Comparison of ENCODE assay signal across 9 cellular contexts in genomic region chr9:89440548-89440947, GRCh38. TPM values are rescaled to one million over a fixed set of nuclear protein-coding genes. Genes with fewer than 3 reads are reported as not detected.
A peak's percentile ranks its signal among the peaks of the same experiment; 100 is the strongest.
DNase-seq lines count a peak whose midpoint lies in the region; ATAC-seq and TF ChIP-seq lines count a peak whose summit lies in the region.
"Had no signal": no experiment of that assay in that cellular context is flagged by ENCODE, and none has a peak within 500 bp of the region (broad histone marks: within the 10 kb centered on the region; RNA-seq: fewer than 3 reads in every experiment).

No MANE protein-coding gene starts in this region.

- H3K4me3 ChIP-seq in right cardiac atrium (ENCODE audit: low read length) (no peak overlapping the region), tibial artery (no peak overlapping the region), mammary epithelial cell (replicated peaks in 1 of 3; ENCODE audit: insufficient read depth in 1 of 3, low read depth in 2 of 3, low read length in 3 of 3) (no peak overlapping the region), neuronal stem cell (ENCODE audit: low read length in 2 of 2) (no peak overlapping the region)

- H2AK5ac ChIP-seq in neuronal stem cell (ENCODE audit: low read depth, low read length) = no peak overlapping the region

- peaks cover 95% of the 10 kb centered on the region for H3K4me1 Mint-ChIP-seq in activated T-cell treated with anti-CD3 and anti-CD28 coated beads, Interleukin-2, amount 50 U/mL, for 4 hours (ENCODE audit: low read depth)
- H3K4me1 Mint-ChIP-seq in activated CD4-positive, alpha-beta memory T cell treated with anti-CD3 and anti-CD28 coated beads, Interleukin-2, amount 10 ng/mL, durations not matched to agents 7 days and 5 days = peaks cover 92% of the 10 kb centered on the region

- H3K27ac Mint-ChIP-seq in activated CD4-positive, alpha-beta memory T cell treated with anti-CD3 and anti-CD28 coated beads, Interleukin-2, amount 10 ng/mL, durations not matched to agents 7 days and 5 days = peak overlapping the region; percentile 69

- H2BK12ac ChIP-seq in neuronal stem cell (ENCODE audit: low read length) = no peak overlapping the region

- no peak overlapping the region for H3K4ac ChIP-seq in neuronal stem cell (ENCODE audit: low read length)

- no peak overlapping the region for H2BK120ac ChIP-seq in neuronal stem cell (ENCODE audit: low read depth, low read length)

- no peak overlapping the region for H2BK15ac ChIP-seq in neuronal stem cell (ENCODE audit: low read length)

- POLR2A ChIA-PET in activated CD4-positive, alpha-beta memory T cell treated with anti-CD3 and anti-CD28 coated beads, Interleukin-2, amount 10 ng/mL, durations not matched to agents 7 days and 5 days (lab: Charles Lee) = interaction anchor here (1.0 to 2.8 kb wide), 10 partner anchors 9 to 33 kb away, joined by 3 to 15 read pairs (median 6); no protein-coding TSS in a partner anchor

- H3K79me2 ChIP-seq in mammary epithelial cell (ENCODE audit: insufficient read depth, low read length) = no peaks in the 10 kb centered on the region

- peak; percentile 38 to 44 for ATAC-seq in activated T-cell treated with anti-CD3 and anti-CD28 coated beads, Interleukin-2, amount 50 U/mL, for 4 hours
- peak; percentile 60 to 66 for ATAC-seq in right cardiac atrium

- no peak overlapping the region for H2AFZ ChIP-seq in mammary epithelial cell (ENCODE audit: low read depth, low read length)
- H2AFZ ChIP-seq in neuronal stem cell (ENCODE audit: low read length) = no peak overlapping the region

- H3K9ac ChIP-seq in mammary epithelial cell (ENCODE audit: insufficient read depth, low read length) = no peak overlapping the region
- H3K9ac ChIP-seq in neuronal stem cell (ENCODE audit: low read depth, low read length, poor library complexity) = no peak overlapping the region

- peaks cover 21% of the 10 kb centered on the region for H3K36me3 Mint-ChIP-seq in activated T-cell treated with anti-CD3 and anti-CD28 coated beads, Interleukin-2, amount 50 U/mL, for 4 hours (ENCODE audit: insufficient read depth)
- H3K36me3 Mint-ChIP-seq in activated CD4-positive, alpha-beta memory T cell treated with anti-CD3 and anti-CD28 coated beads, Interleukin-2, amount 10 ng/mL, durations not matched to agents 7 days and 5 days (ENCODE audit: low read depth) = peaks cover 70% of the 10 kb centered on the region

- no peak overlapping the region for H2BK5ac ChIP-seq in neuronal stem cell (ENCODE audit: low read length)

- H3K9me3 Mint-ChIP-seq in activated T-cell treated with anti-CD3 and anti-CD28 coated beads, Interleukin-2, amount 50 U/mL, for 4 hours = no peaks in the 10 kb centered on the region
- no peaks in the 10 kb centered on the region for H3K9me3 Mint-ChIP-seq in activated CD4-positive, alpha-beta memory T cell treated with anti-CD3 and anti-CD28 coated beads, Interleukin-2, amount 10 ng/mL, durations not matched to agents 7 days and 5 days
- H3K9me3 Mint-ChIP-seq: nephron had no signal

- no peak overlapping the region for H3K14ac ChIP-seq in neuronal stem cell (ENCODE audit: low read length)

- no peaks in the 10 kb centered on the region for H3K27me3 Mint-ChIP-seq in activated T-cell treated with anti-CD3 and anti-CD28 coated beads, Interleukin-2, amount 50 U/mL, for 4 hours (ENCODE audit: low read depth)
- no peaks in the 10 kb centered on the region for H3K27me3 Mint-ChIP-seq in activated CD4-positive, alpha-beta memory T cell treated with anti-CD3 and anti-CD28 coated beads, Interleukin-2, amount 10 ng/mL, durations not matched to agents 7 days and 5 days

- no peak for DNase-seq in activated T-cell treated with anti-CD3 and anti-CD28 coated beads, Interleukin-2, amount 50 U/mL, for 4 hours
- DNase-seq in activated T-cell treated with anti-CD3 and anti-CD28 coated beads for 4 hours (no peak), right cardiac atrium (peak in 2 of 3 donors; percentile 62 to 84), tibial artery (peak; percentile 54 to 75), mammary epithelial cell (no peak), neuronal stem cell (ENCODE audit: low spot score) (no peak)
- no peak for DNase-seq in activated CD4-positive, alpha-beta memory T cell treated with anti-CD3 and anti-CD28 coated beads, Interleukin-2, amount 10 ng/mL, durations not matched to agents 7 days and 5 days
- DNase-seq in effector CD4-positive, alpha-beta T cell = no peak

- H3K27me3 ChIP-seq in right cardiac atrium (ENCODE audit: control insufficient read depth, insufficient read depth) (no peaks in the 10 kb centered on the region), tibial artery (no peaks in the 10 kb centered on the region), mammary epithelial cell (ENCODE audit: insufficient read depth, low read length) (no peaks in the 10 kb centered on the region), neuronal stem cell (ENCODE audit: control insufficient read depth in 3 of 3, insufficient read depth in 3 of 3, low read depth in 1 of 3, low read length in 3 of 3) (no peaks in the 10 kb centered on the region)

- no peaks in the 10 kb centered on the region for H3K36me3 ChIP-seq in tibial artery
- no peaks in the 10 kb centered on the region for H3K36me3 ChIP-seq in mammary epithelial cell (ENCODE audit: insufficient read depth, low read length)
- H3K36me3 ChIP-seq in neuronal stem cell (replicated peaks in 1 of 2; ENCODE audit: control insufficient read depth in 2 of 2, insufficient read depth in 2 of 2, low read length in 2 of 2) = peaks cover 0 to 2% of the 10 kb centered on the region in 2 donors

- H3K4me1 ChIP-seq in right cardiac atrium (ENCODE audit: control insufficient read depth, insufficient read depth, low read length) = peaks cover 4% of the 10 kb centered on the region
- H3K4me1 ChIP-seq in tibial artery = peaks cover 0 to 1% (median 0%) of the 10 kb centered on the region in 4 donors
- no peaks in the 10 kb centered on the region for H3K4me1 ChIP-seq in mammary epithelial cell (ENCODE audit: insufficient read depth, low read length)
- H3K4me1 ChIP-seq in neuronal stem cell (ENCODE audit: control insufficient read depth in 2 of 2, insufficient read depth in 1 of 2, low read depth in 1 of 2, low read length in 2 of 2) = peaks cover 2 to 21% of the 10 kb centered on the region in 2 donors

- intact Hi-C loops in right cardiac atrium (cut with DNase I) (no loop called here), tibial artery (cut with DNase I; ENCODE audit: low total_unique reads) (no loop called here), mammary epithelial cell (cut with micrococcal nuclease) (no loop called here)

- H3K9me3 ChIP-seq in right cardiac atrium (ENCODE audit: control insufficient read depth, low read length) (no peaks in the 10 kb centered on the region), tibial artery (no peaks in the 10 kb centered on the region), mammary epithelial cell (replicated peaks; ENCODE audit: insufficient read depth, low read length) (peaks cover 3% of the 10 kb centered on the region), neuronal stem cell (replicated peaks in 1 of 2; ENCODE audit: control insufficient read depth in 2 of 2, insufficient read depth in 1 of 2, low read depth in 1 of 2, low read length in 2 of 2) (no peaks in the 10 kb centered on the region)

- H3K27ac ChIP-seq in right cardiac atrium (ENCODE audit: low read length) (no peak overlapping the region), tibial artery (no peak overlapping the region), mammary epithelial cell (ENCODE audit: insufficient read depth, low read depth, low read length) (no peak overlapping the region), neuronal stem cell (replicated peaks; ENCODE audit: low read length) (no peak overlapping the region)

- H4K20me1 ChIP-seq in mammary epithelial cell (ENCODE audit: insufficient read depth, low read length) = no peaks in the 10 kb centered on the region

- H3K4me2 ChIP-seq in mammary epithelial cell (ENCODE audit: insufficient read depth, low read depth, low read length) (no peak overlapping the region), neuronal stem cell (ENCODE audit: insufficient read depth, low read length, poor library complexity, severe bottlenecking) (no peak overlapping the region)

- no peak overlapping the region for H4K8ac ChIP-seq in neuronal stem cell (ENCODE audit: low read depth, low read length)

- dilution Hi-C loops in mammary epithelial cell (cut with HindIII; ENCODE audit: low sequenced_read_pairs) = no loop called here

- in situ Hi-C loops in mammary epithelial cell (cut with MboI; ENCODE audit: low sequenced_read_pairs in 2 of 2) = no loop called here

- H3K79me1 ChIP-seq in neuronal stem cell (ENCODE audit: low read depth, low read length) = peaks cover 20% of the 10 kb centered on the region

- CTCF ChIA-PET in activated CD4-positive, alpha-beta memory T cell treated with anti-CD3 and anti-CD28 coated beads, Interleukin-2, amount 10 ng/mL, durations not matched to agents 7 days and 5 days (lab: Charles Lee) = interaction anchor here (1.1 to 2.8 kb wide), 3 partner anchors 10 to 108 kb away, joined by 4 to 12 read pairs (median 7); no protein-coding TSS in a partner anchor
- CTCF ChIA-PET in mammary epithelial cell (lab: Charles Lee; ENCODE audit: low non-redundant PET) = no interaction called here

- H3K18ac ChIP-seq in neuronal stem cell (ENCODE audit: low read length) = no peak overlapping the region

- H4K91ac ChIP-seq in neuronal stem cell (ENCODE audit: low read depth, low read length, poor library complexity) = no peak overlapping the region

- no peak overlapping the region for H3K23ac ChIP-seq in neuronal stem cell (ENCODE audit: low read depth, low read length, poor library complexity)

- peak overlapping the region; percentile 52 for H3K4me3 Mint-ChIP-seq in activated T-cell treated with anti-CD3 and anti-CD28 coated beads, Interleukin-2, amount 50 U/mL, for 4 hours
- no peak overlapping the region for H3K4me3 Mint-ChIP-seq in activated CD4-positive, alpha-beta memory T cell treated with anti-CD3 and anti-CD28 coated beads, Interleukin-2, amount 10 ng/mL, durations not matched to agents 7 days and 5 days
- H3K4me3 Mint-ChIP-seq: nephron had no signal

- TF ChIP-seq CTCF in tibial artery (IDR thresholded peaks at IDR 0.05) (no peak), mammary epithelial cell (conservative IDR thresholded peaks at IDR 0.05 in 1 of 2, IDR thresholded peaks at IDR 0.05 in 1 of 2; ENCODE audit: extremely low read depth in 1 of 2, insufficient read depth in 1 of 2, low read depth in 1 of 2, low read length in 2 of 2) (no peak)

- no TSS peak for BruUV-seq in mammary epithelial cell (replicated peaks; lab: Mats Ljungman, UMichigan)

- 66% methylated on average over 7 of the region's 7 CpGs for WGBS in right cardiac atrium
- 73% methylated on average over 6 of the region's 7 CpGs for WGBS in mammary epithelial cell (ENCODE audit: low coverage, missing lambda C conversion rate)
- WGBS in neuronal stem cell (ENCODE audit: extremely low coverage in 2 of 2, insufficient read length in 2 of 2, insufficient replicate concordance in 1 of 2), 2 donors = no CpG with 5 or more reads among the region's 7 CpGs

RNA-seq across cellular contexts. Expression of gene SEMA4D, which starts 57.4 kb away (rescaled TPM):
- total RNA-seq in activated T-cell treated with anti-CD3 and anti-CD28 coated beads, Interleukin-2, amount 50 U/mL, for 4 hours = 100 to 1,000 TPM; 248 to 348 (median 344) TPM
- 100 to 1,000 TPM; 339 to 350 TPM for total RNA-seq in activated CD4-positive, alpha-beta memory T cell treated with anti-CD3 and anti-CD28 coated beads, Interleukin-2, amount 10 ng/mL, durations not matched to agents 7 days and 5 days
- total RNA-seq in right cardiac atrium = 10 to 100 TPM; 23.3 to 28.3 (median 27.0) TPM
- polyA plus RNA-seq in right cardiac atrium = 13.0 TPM
- 1 to 10 TPM; 1.7 to 2.3 TPM for total RNA-seq in mammary epithelial cell
- 0.71 TPM for polyA plus RNA-seq in mammary epithelial cell
- 2.5 TPM for polyA minus RNA-seq in mammary epithelial cell
- polyA plus RNA-seq in neuronal stem cell (2013, experiment 1 of 2) = 23.2 TPM
- 24.3 TPM for polyA plus RNA-seq in neuronal stem cell (2013, experiment 2 of 2)

Comparison
In these comparisons a context has a peak if more than half of its experiments do, and no peak if none do; other contexts are left out.
1. DNase-seq: peak in right cardiac atrium (2 of 3) and tibial artery (2 of 2); none in activated T-cell treated with anti-CD3 and anti-CD28 coated beads, Interleukin-2, amount 50 U/mL, for 4 hours (single experiment), activated T-cell treated with anti-CD3 and anti-CD28 coated beads for 4 hours (single experiment), activated CD4-positive, alpha-beta memory T cell treated with anti-CD3 and anti-CD28 coated beads, Interleukin-2, amount 10 ng/mL, durations not matched to agents 7 days and 5 days (single experiment), effector CD4-positive, alpha-beta T cell (single experiment), mammary epithelial cell (single experiment) and neuronal stem cell (single experiment).
2. RNA of gene SEMA4D, which starts 57.4 kb away (total RNA-seq): 339 to 350 TPM in activated CD4-positive, alpha-beta memory T cell treated with anti-CD3 and anti-CD28 coated beads, Interleukin-2, amount 10 ng/mL, durations not matched to agents 7 days and 5 days and 248 to 348 TPM in activated T-cell treated with anti-CD3 and anti-CD28 coated beads, Interleukin-2, amount 50 U/mL, for 4 hours; 23.3 to 28.3 TPM in right cardiac atrium and 1.7 to 2.3 TPM in mammary epithelial cell; every median in the first group is over 4 times any median in the second.